In genomic region chr20:50389808-50390684, GRCh38 we compare ENCODE assay signal across 21 cellular contexts.
DNase-seq lines count a peak whose midpoint lies in the region; ATAC-seq and TF ChIP-seq lines count a peak whose summit lies in the region.
"Had no signal": no experiment of that assay in that cellular context is flagged by ENCODE, and none has a peak within 500 bp of the region (broad histone marks: within the 10 kb centered on the region; RNA-seq: fewer than 3 reads in every experiment).

No MANE protein-coding gene starts in this region.

- peaks cover 50% of the 10 kb centered on the region for H3K4me1 ChIP-seq in left ventricle myocardium inferior
- H3K4me1 ChIP-seq in mucosa of descending colon (ENCODE audit: low read depth), result peaks cover 19% of the 10 kb centered on the region
- peaks cover 12 to 39% (median 24%) of the 10 kb centered on the region in 4 donors for H3K4me1 ChIP-seq in transverse colon
- H3K4me1 ChIP-seq: foreskin keratinocyte had no signal

- no peak overlapping the region for H3K4me3 Mint-ChIP-seq in stimulated activated naive B cell treated with anti-CD40 and anti-IgM and Interleukin-4, amounts not matched to agents 10 μg/mL and 1 μg/mL and 100 μg/mL, for 72 hours
- H3K4me3 Mint-ChIP-seq: activated B cell treated with CpG ODN at 0.5 μM for 24 hours; activated CD4-positive, alpha-beta memory T cell treated with anti-CD3 and anti-CD28 coated beads for 36 hours; activated T-cell treated with anti-CD3 and anti-CD28 coated beads, Interleukin-2, amount 50 U/mL, for 24 hours; H9 had no signal

- peaks cover 39 to 41% of the 10 kb centered on the region in 2 donors for H3K27me3 Mint-ChIP-seq in stimulated activated naive B cell treated with anti-CD40 and anti-IgM and Interleukin-4, amounts not matched to agents 10 μg/mL and 1 μg/mL and 100 μg/mL, for 72 hours
- H3K27me3 Mint-ChIP-seq: activated T-cell treated with anti-CD3 and anti-CD28 coated beads, Interleukin-2, amount 50 U/mL, for 24 hours had no signal

- TF ChIP-seq CTCF in left ventricle myocardium inferior (IDR thresholded peaks at IDR 0.05; ENCODE audit: borderline replicate concordance) (no peak), mucosa of descending colon (IDR thresholded peaks at IDR 0.05) (no peak), transverse colon (IDR thresholded peaks at IDR 0.05) (no peak)

- H3K27me3 ChIP-seq in left ventricle myocardium inferior (ENCODE audit: low read depth), result no peaks in the 10 kb centered on the region
- no peaks in the 10 kb centered on the region for H3K27me3 ChIP-seq in transverse colon
- H3K27me3 ChIP-seq: foreskin keratinocyte had no signal

- no peak for TF ChIP-seq EP300 in transverse colon (IDR thresholded peaks at IDR 0.05; ENCODE audit: low read depth)

- H3K36me3 ChIP-seq in left ventricle myocardium inferior (no peaks in the 10 kb centered on the region), mucosa of descending colon (ENCODE audit: low read depth) (no peaks in the 10 kb centered on the region), transverse colon (no peaks in the 10 kb centered on the region)

- no peak overlapping the region for H3K27ac Mint-ChIP-seq in stimulated activated naive B cell treated with anti-CD40 and anti-IgM and Interleukin-4, amounts not matched to agents 10 μg/mL and 1 μg/mL and 100 μg/mL, for 72 hours
- H3K27ac Mint-ChIP-seq: activated B cell treated with CpG ODN at 0.5 μM for 24 hours; activated CD4-positive, alpha-beta memory T cell treated with anti-CD3 and anti-CD28 coated beads for 36 hours; activated T-cell treated with anti-CD3 and anti-CD28 coated beads, Interleukin-2, amount 50 U/mL, for 24 hours; H9 had no signal

- no peak overlapping the region for H3K4me3 ChIP-seq in left ventricle myocardium inferior
- no peak overlapping the region for H3K4me3 ChIP-seq in mucosa of descending colon
- H3K4me3 ChIP-seq in transverse colon, result no peak overlapping the region

- H3K9me3 Mint-ChIP-seq in stimulated activated naive B cell treated with anti-CD40 and anti-IgM and Interleukin-4, amounts not matched to agents 10 μg/mL and 1 μg/mL and 100 μg/mL, for 72 hours, result no peaks in the 10 kb centered on the region
- H3K9me3 Mint-ChIP-seq: activated B cell treated with CpG ODN at 0.5 μM for 24 hours; activated CD4-positive, alpha-beta memory T cell treated with anti-CD3 and anti-CD28 coated beads for 36 hours; activated T-cell treated with anti-CD3 and anti-CD28 coated beads, Interleukin-2, amount 50 U/mL, for 24 hours; H9 had no signal

- TF ChIP-seq POLR2A in transverse colon (IDR thresholded peaks at IDR 0.05), result no peak

- in situ Hi-C loops in transverse colon (cut with MboI; ENCODE audit: low pct_ligation_motif_present in 1 of 4, low pct_unique_long_range_greater_than_20kb in 1 of 4, low sequenced_read_pairs in 3 of 4), result no loop called here

- H3K9me3 ChIP-seq in left ventricle myocardium inferior (replicated peaks) (no peaks in the 10 kb centered on the region), mucosa of descending colon (no peaks in the 10 kb centered on the region), transverse colon (no peaks in the 10 kb centered on the region)
- H3K9me3 ChIP-seq: SK-N-SH had no signal

- WGBS in transverse colon (ENCODE audit: low coverage in 1 of 2), 2 donors, result 62 to 70% methylated on average over 7 to 14 of the region's 14 CpGs

- H3K27ac ChIP-seq in left ventricle myocardium inferior (replicated peaks) (peak overlapping the region; percentile 94), transverse colon (peak overlapping the region; percentile 10 to 72 (median 58))
- H3K27ac ChIP-seq: 22Rv1, foreskin keratinocyte had no signal

- peak; percentile 34 for DNase-seq in NCI-H345 treated with DMSO at 0.1 percent for 48 hours (lab: John Stamatoyannopoulos, UW; ENCODE audit: unreplicated experiment)
- no peak for DNase-seq in NCI-H345 (lab: John Stamatoyannopoulos, UW)
- DNase-seq in left ventricle myocardium inferior, result no peak
- DNase-seq in mucosa of descending colon, result no peak
- DNase-seq in transverse colon, result no peak
- no peak for DNase-seq in NCI-H748 (lab: John Stamatoyannopoulos, UW; ENCODE audit: unreplicated experiment)
- DNase-seq in stimulated activated naive B cell treated with anti-CD40 and anti-IgM and Interleukin-4, amounts not matched to agents 10 μg/mL and 1 μg/mL and 100 μg/mL, for 72 hours, result no peak
- no peak for DNase-seq in NCI-H187 (lab: John Stamatoyannopoulos, UW)
- DNase-seq: activated B cell treated with CpG ODN at 0.5 μM for 24 hours; activated CD4-positive, alpha-beta memory T cell treated with anti-CD3 and anti-CD28 coated beads for 36 hours; activated naive CD4-positive, alpha-beta T cell; activated T-cell treated with anti-CD3 and anti-CD28 coated beads, Interleukin-2, amount 50 U/mL, for 24 hours; cerebellar nuclear complex; foreskin keratinocyte; H9; Karpas-422; NCI-H2029; SK-N-SH; stimulated activated CD4-positive, alpha-beta T cell treated with anti-CD3 and anti-CD28 coated beads, Interleukin-15, amount 100 ng/mL, for 24 hours; trophoblast cell had no signal

- H3K4me1 Mint-ChIP-seq in stimulated activated naive B cell treated with anti-CD40 and anti-IgM and Interleukin-4, amounts not matched to agents 10 μg/mL and 1 μg/mL and 100 μg/mL, for 72 hours, result peaks cover 18 to 27% of the 10 kb centered on the region in 2 donors

- ATAC-seq in mucosa of descending colon, result peak; percentile 22
- ATAC-seq in stimulated activated naive B cell treated with anti-CD40 and anti-IgM and Interleukin-4, amounts not matched to agents 10 μg/mL and 1 μg/mL and 100 μg/mL, for 72 hours (replicated peaks), result no peak
- ATAC-seq: foreskin keratinocyte had no signal

- intact Hi-C loops in left ventricle myocardium inferior (cut with micrococcal nuclease) (no loop called here), mucosa of descending colon (cut with DNase I, micrococcal nuclease) (loop anchor here in 1 of 2 donors (10.0 kb wide), 1 partner anchor 65 kb away; no protein-coding TSS in a partner anchor), transverse colon (cut with DNase I; ENCODE audit: low total_unique reads) (no loop called here)

- H3K36me3 Mint-ChIP-seq in stimulated activated naive B cell treated with anti-CD40 and anti-IgM and Interleukin-4, amounts not matched to agents 10 μg/mL and 1 μg/mL and 100 μg/mL, for 72 hours, result peaks cover 0 to 5% of the 10 kb centered on the region in 2 donors
- H3K36me3 Mint-ChIP-seq: activated CD4-positive, alpha-beta memory T cell treated with anti-CD3 and anti-CD28 coated beads for 36 hours had no signal
